29 cellular contexts compared by ENCODE assay signal in the genomic region with DNA sequence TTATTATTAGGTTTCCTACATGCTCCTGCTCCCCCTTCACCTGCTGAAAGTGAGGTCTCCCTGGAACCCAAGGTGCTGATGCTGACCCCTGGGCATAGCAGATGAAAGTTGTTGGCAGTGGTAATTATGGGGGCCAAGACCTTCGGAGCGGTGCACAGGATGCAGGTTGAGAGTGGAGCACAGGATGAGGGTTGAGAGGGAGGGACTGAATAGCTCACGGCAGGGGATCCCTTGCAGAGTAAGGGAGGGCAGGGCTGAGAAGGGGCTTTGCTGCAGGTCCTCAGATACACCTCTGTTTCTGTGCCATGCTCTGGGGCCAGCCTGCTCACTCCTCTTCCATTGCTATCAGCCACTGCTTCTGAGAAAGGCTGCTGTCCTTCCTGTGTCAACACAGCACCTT.
DNase-seq lines count a peak whose midpoint lies in the region; ATAC-seq, FAIRE-seq and TF ChIP-seq lines count a peak whose summit lies in the region.
"Had no signal": no experiment of that assay in that cellular context is flagged by ENCODE, and none has a peak within 500 bp of the region (broad histone marks: within the 10 kb centered on the region; RNA-seq: fewer than 3 reads in every experiment).

No MANE protein-coding gene starts in this region.

- no peak overlapping the region for H4K8ac ChIP-seq in mesendoderm (ENCODE audit: low read depth, low read length)

- no peak for DNase-seq in activated naive CD8-positive, alpha-beta T cell treated with anti-CD3 and anti-CD28 coated beads, Interleukin-2, amount 50 U/mL, for 24 hours
- DNase-seq in activated naive CD8-positive, alpha-beta T cell treated with anti-CD3 and anti-CD28 coated beads for 36 hours, result no peak
- DNase-seq in Karpas-422, result peak; percentile 37
- DNase-seq in K562 (ENCODE audit: extremely low read depth in 1 of 4, low spot score in 3 of 4), result no peak
- peak; percentile 31 for DNase-seq in mesendoderm
- no peak for DNase-seq in GM19240 (ENCODE audit: insufficient read length, low spot score)
- DNase-seq in RPMI8226, result no peak
- DNase-seq in KG1 (lab: John Stamatoyannopoulos, UW), result no peak
- DNase-seq: activated CD4-positive, alpha-beta T cell treated with anti-CD3 and anti-CD28 coated beads for 4 hours; activated T-cell treated with anti-CD3 and anti-CD28 coated beads, Interleukin-2, amount 50 U/mL, for 24 hours; amniotic stem cell; Caco-2; GF-D8; NCI-H1048; NCI-H1930; NCI-H446; SHP77 treated with DMSO at 0.1 percent for 48 hours; stimulated activated CD4-positive, alpha-beta T cell treated with anti-CD3 and anti-CD28 coated beads, Interleukin-12 subunit alpha, Interleukin-12 subunit beta, amount 100 ng/mL, for 4 hours; stimulated activated CD4-positive, alpha-beta T cell treated with anti-CD3 and anti-CD28 coated beads, Interleukin-4, amount 100 ng/mL, for 1 hour; upper lobe of left lung had no signal

- no peak overlapping the region for H2AK5ac ChIP-seq in mesendoderm (ENCODE audit: low read length)

- intact Hi-C loops in K562 (cut with micrococcal nuclease), result no loop called here

- CTCF ChIA-PET in K562 (lab: Yijun Ruan, JAX; ENCODE audit: low intra/inter-chr PET ratio), result no interaction called here

- H3K9me3 Mint-ChIP-seq in activated naive CD8-positive, alpha-beta T cell treated with anti-CD3 and anti-CD28 coated beads, Interleukin-2, amount 50 U/mL, for 24 hours, result no peaks in the 10 kb centered on the region
- H3K9me3 Mint-ChIP-seq in activated naive CD8-positive, alpha-beta T cell treated with anti-CD3 and anti-CD28 coated beads for 36 hours, result no peaks in the 10 kb centered on the region
- H3K9me3 Mint-ChIP-seq: activated T-cell treated with anti-CD3 and anti-CD28 coated beads, Interleukin-2, amount 50 U/mL, for 24 hours; HFFc6; stimulated activated effector memory CD8-positive, alpha-beta T cell treated with anti-CD3 and anti-CD28 coated beads, Interleukin-12 subunit alpha, Interleukin-12 subunit beta, amount 100 ng/mL, for 72 hours; T-helper 2 cell treated with Interferon-gamma antibody and Interleukin-4, amounts not matched to agents 5 μg/mL and 100 μg/mL, for 36 hours had no signal

- no peak for FAIRE-seq in K562 (lab: Jason Lieb, UNC)
- FAIRE-seq: HepG2 had no signal

- no peaks in the 10 kb centered on the region for H3K79me1 ChIP-seq in mesendoderm (ENCODE audit: low read length)

- no peaks in the 10 kb centered on the region for H3K4me1 Mint-ChIP-seq in activated naive CD8-positive, alpha-beta T cell treated with anti-CD3 and anti-CD28 coated beads, Interleukin-2, amount 50 U/mL, for 24 hours
- H3K4me1 Mint-ChIP-seq in activated naive CD8-positive, alpha-beta T cell treated with anti-CD3 and anti-CD28 coated beads for 36 hours, result no peaks in the 10 kb centered on the region
- H3K4me1 Mint-ChIP-seq: stimulated activated effector memory CD8-positive, alpha-beta T cell treated with anti-CD3 and anti-CD28 coated beads, Interleukin-12 subunit alpha, Interleukin-12 subunit beta, amount 100 ng/mL, for 72 hours had no signal

- no peak overlapping the region for H3K56ac ChIP-seq in mesendoderm (ENCODE audit: low read length)

- no peaks in the 10 kb centered on the region for H3K27me3 ChIP-seq in Karpas-422 (ENCODE audit: low read length)
- 0 out of 5 replicates have a peak, but pooled peaks cover 0 to under 1% of the 10 kb centered on the region in 2 experiments for H3K27me3 ChIP-seq in K562 (ENCODE audit: control insufficient read depth in 2 of 2, insufficient read depth in 2 of 2, low read length in 2 of 2)
- H3K27me3 ChIP-seq in mesendoderm (ENCODE audit: insufficient read depth, low read length, poor library complexity), result no peaks in the 10 kb centered on the region
- H3K27me3 ChIP-seq: BLaER1, neutrophil, upper lobe of left lung had no signal

- TF ChIP-seq RAD21 in K562 (CRISPR knock-in tag; conservative IDR thresholded peaks at IDR 0.05 in 1 of 2, IDR thresholded peaks at IDR 0.05 in 1 of 2), result no peak

- in situ Hi-C loops in K562 (cut with MboI), result no loop called here

- BruUV-seq in K562 (replicated peaks; lab: Mats Ljungman, UMichigan), result no TSS peak

- POLR2A ChIA-PET in K562 (lab: Yijun Ruan, JAX), result no interaction called here

- TF ChIP-seq EP300 in K562 (IDR thresholded peaks at IDR 0.05; ENCODE audit: low read length), result no peak

- no peak overlapping the region for H3K4ac ChIP-seq in mesendoderm (ENCODE audit: low read depth, low read length)

- no peak overlapping the region for H4K5ac ChIP-seq in mesendoderm (ENCODE audit: low read length)

- H4K20me1 ChIP-seq in Karpas-422 (ENCODE audit: insufficient read depth, low read depth, low read length), result no peaks in the 10 kb centered on the region
- H4K20me1 ChIP-seq in K562 (replicated peaks; ENCODE audit: control insufficient read depth, insufficient read depth, low read length), result 0 out of 2 replicates have a peak, but pooled peaks cover 3% of the 10 kb centered on the region
- H4K20me1 ChIP-seq: BLaER1 had no signal

- H2AFZ ChIP-seq in Karpas-422 (ENCODE audit: low read length), result no peak overlapping the region
- H2AFZ ChIP-seq in K562 (ENCODE audit: low read depth, low read length), result no peak overlapping the region

- H3K79me2 ChIP-seq in Karpas-422 (ENCODE audit: low read length), result no peaks in the 10 kb centered on the region
- H3K79me2 ChIP-seq in K562 (ENCODE audit: control insufficient read depth, insufficient read depth, low read length), result no peaks in the 10 kb centered on the region
- no peaks in the 10 kb centered on the region for H3K79me2 ChIP-seq in mesendoderm (ENCODE audit: control insufficient read depth, insufficient read depth, low read length)

- no peak overlapping the region for H3K18ac ChIP-seq in mesendoderm (ENCODE audit: low read length)

- TF ChIP-seq POLR2A in K562 (conservative IDR thresholded peaks at IDR 0.05), result no peak

- H3K4me3 Mint-ChIP-seq in activated naive CD8-positive, alpha-beta T cell treated with anti-CD3 and anti-CD28 coated beads, Interleukin-2, amount 50 U/mL, for 24 hours, result no peak overlapping the region
- no peak overlapping the region for H3K4me3 Mint-ChIP-seq in activated naive CD8-positive, alpha-beta T cell treated with anti-CD3 and anti-CD28 coated beads for 36 hours
- H3K4me3 Mint-ChIP-seq: activated T-cell treated with anti-CD3 and anti-CD28 coated beads, Interleukin-2, amount 50 U/mL, for 24 hours; HFFc6; stimulated activated effector memory CD8-positive, alpha-beta T cell treated with anti-CD3 and anti-CD28 coated beads, Interleukin-12 subunit alpha, Interleukin-12 subunit beta, amount 100 ng/mL, for 72 hours; T-helper 2 cell treated with Interferon-gamma antibody and Interleukin-4, amounts not matched to agents 5 μg/mL and 100 μg/mL, for 36 hours had no signal

- H3K27ac Mint-ChIP-seq in activated naive CD8-positive, alpha-beta T cell treated with anti-CD3 and anti-CD28 coated beads, Interleukin-2, amount 50 U/mL, for 24 hours, result no peak overlapping the region
- H3K27ac Mint-ChIP-seq in activated naive CD8-positive, alpha-beta T cell treated with anti-CD3 and anti-CD28 coated beads for 36 hours, result no peak overlapping the region
- H3K27ac Mint-ChIP-seq: activated T-cell treated with anti-CD3 and anti-CD28 coated beads, Interleukin-2, amount 50 U/mL, for 24 hours; stimulated activated effector memory CD8-positive, alpha-beta T cell treated with anti-CD3 and anti-CD28 coated beads, Interleukin-12 subunit alpha, Interleukin-12 subunit beta, amount 100 ng/mL, for 72 hours; T-helper 2 cell treated with Interferon-gamma antibody and Interleukin-4, amounts not matched to agents 5 μg/mL and 100 μg/mL, for 36 hours had no signal

- H3K4me2 ChIP-seq in Karpas-422 (ENCODE audit: low read depth, low read length, poor library complexity, severe bottlenecking) (no peak overlapping the region), K562 (ENCODE audit: insufficient read depth, low read length) (no peak overlapping the region), mesendoderm (ENCODE audit: low read length) (no peak overlapping the region)
- H3K4me2 ChIP-seq: BLaER1 had no signal

- H2BK120ac ChIP-seq in mesendoderm (ENCODE audit: low read depth, low read length), result no peak overlapping the region

- no peak overlapping the region for H2BK5ac ChIP-seq in mesendoderm (ENCODE audit: low read length)

- H3K9ac ChIP-seq in Karpas-422 (ENCODE audit: low read length) (no peak overlapping the region), K562 (ENCODE audit: insufficient read depth in 1 of 2, low read depth in 2 of 2, low read length in 2 of 2) (no peak overlapping the region), mesendoderm (ENCODE audit: low read length) (no peak overlapping the region)
- H3K9ac ChIP-seq: BLaER1 had no signal

- H3K36me3 ChIP-seq in Karpas-422 (ENCODE audit: insufficient read depth, low read length) (no peaks in the 10 kb centered on the region), K562 (ENCODE audit: control insufficient read depth, insufficient read depth, low read length) (no peaks in the 10 kb centered on the region), mesendoderm (ENCODE audit: control insufficient read depth, insufficient read depth, low read length) (no peaks in the 10 kb centered on the region)
- H3K36me3 ChIP-seq: BLaER1, neutrophil, upper lobe of left lung had no signal

- 0% methylated on average over 3 of the region's 3 CpGs for WGBS in K562 (ENCODE audit: insufficient coverage, low coverage, missing lambda C conversion rate)
- WGBS in mesendoderm (ENCODE audit: extremely low coverage, insufficient coverage, low lambda C conversion rate), result no CpG with 5 or more reads among the region's 3 CpGs

- no peak overlapping the region for H3K4me3 ChIP-seq in Karpas-422 (ENCODE audit: low read length)
- no peak overlapping the region for H3K4me3 ChIP-seq in K562
- H3K4me3 ChIP-seq in mesendoderm (ENCODE audit: low read length), result no peak overlapping the region
- H3K4me3 ChIP-seq: BLaER1, upper lobe of left lung had no signal

- H3K9me3 ChIP-seq in Karpas-422 (ENCODE audit: low read length) (no peaks in the 10 kb centered on the region), K562 (replicated peaks; ENCODE audit: control insufficient read depth, insufficient read depth, low read depth, low read length) (no peaks in the 10 kb centered on the region)
- H3K9me3 ChIP-seq: BLaER1, Caco-2, neutrophil, upper lobe of left lung had no signal

- no peaks in the 10 kb centered on the region for H3K9me2 ChIP-seq in Karpas-422 (replicated peaks; ENCODE audit: insufficient read depth, low read length)

- no peaks in the 10 kb centered on the region for H3K9me1 ChIP-seq in K562 (ENCODE audit: control insufficient read depth, insufficient read depth, low read length)

- no peak for TF ChIP-seq CTCF in K562 (IDR thresholded peaks at IDR 0.05 in 2 of 3, conservative IDR thresholded peaks at IDR 0.05 in 1 of 3; ENCODE audit: insufficient read depth in 2 of 3, low read depth in 1 of 3, low read length in 3 of 3)

- H3K27ac ChIP-seq in Karpas-422 (ENCODE audit: low read length), result no peak overlapping the region
- H3K27ac ChIP-seq in K562 (ENCODE audit: extremely low read depth, low read depth, low read length), result no peak overlapping the region
- no peak overlapping the region for H3K27ac ChIP-seq in mesendoderm (ENCODE audit: low read depth, low read length)
- H3K27ac ChIP-seq: BLaER1, epithelial cell of prostate, HL-60, neutrophil, upper lobe of left lung had no signal

- H3K36me3 Mint-ChIP-seq in activated naive CD8-positive, alpha-beta T cell treated with anti-CD3 and anti-CD28 coated beads, Interleukin-2, amount 50 U/mL, for 24 hours (ENCODE audit: low read depth), result no peaks in the 10 kb centered on the region
- H3K36me3 Mint-ChIP-seq in activated naive CD8-positive, alpha-beta T cell treated with anti-CD3 and anti-CD28 coated beads for 36 hours, result no peaks in the 10 kb centered on the region
- H3K36me3 Mint-ChIP-seq: stimulated activated effector memory CD8-positive, alpha-beta T cell treated with anti-CD3 and anti-CD28 coated beads, Interleukin-12 subunit alpha, Interleukin-12 subunit beta, amount 100 ng/mL, for 72 hours had no signal

- ATAC-seq in activated naive CD8-positive, alpha-beta T cell treated with anti-CD3 and anti-CD28 coated beads, Interleukin-2, amount 50 U/mL, for 24 hours, result peak; percentile 8
- ATAC-seq in K562, result peak; percentile 14; the same call in 2 of the 3 replicates
- ATAC-seq: HepG2, sciatic nerve had no signal

- H3K23ac ChIP-seq in mesendoderm (ENCODE audit: low read length), result no peak overlapping the region

- H3K4me1 ChIP-seq in Karpas-422 (ENCODE audit: low read length), result peaks cover under 1% of the 10 kb centered on the region
- no peaks in the 10 kb centered on the region; a peak in 1 of 5 replicates for H3K4me1 ChIP-seq in K562 (replicated peaks in 1 of 2; ENCODE audit: control insufficient read depth in 2 of 2, insufficient read depth in 2 of 2, low read length in 2 of 2)
- peaks cover 9% of the 10 kb centered on the region for H3K4me1 ChIP-seq in mesendoderm (ENCODE audit: control insufficient read depth, low read depth, low read length)
- H3K4me1 ChIP-seq: upper lobe of left lung had no signal

- H2BK15ac ChIP-seq in mesendoderm (replicated peaks; ENCODE audit: low read depth), result no peak overlapping the region

- H3K27me3 Mint-ChIP-seq in activated naive CD8-positive, alpha-beta T cell treated with anti-CD3 and anti-CD28 coated beads, Interleukin-2, amount 50 U/mL, for 24 hours, result peaks cover 6% of the 10 kb centered on the region
- H3K27me3 Mint-ChIP-seq in activated naive CD8-positive, alpha-beta T cell treated with anti-CD3 and anti-CD28 coated beads for 36 hours, result no peaks in the 10 kb centered on the region

Comparison
In these comparisons a context has a peak if more than half of its experiments do, and no peak if none do; other contexts are left out.
1. DNase-seq: peak in Karpas-422 (single experiment) and mesendoderm (single experiment); none in activated naive CD8-positive, alpha-beta T cell treated with anti-CD3 and anti-CD28 coated beads, Interleukin-2, amount 50 U/mL, for 24 hours (single experiment), activated naive CD8-positive, alpha-beta T cell treated with anti-CD3 and anti-CD28 coated beads for 36 hours (single experiment), K562 (0 of 4), GM19240 (single experiment), RPMI8226 (single experiment) and KG1 (single experiment).